In the genomic region with DNA sequence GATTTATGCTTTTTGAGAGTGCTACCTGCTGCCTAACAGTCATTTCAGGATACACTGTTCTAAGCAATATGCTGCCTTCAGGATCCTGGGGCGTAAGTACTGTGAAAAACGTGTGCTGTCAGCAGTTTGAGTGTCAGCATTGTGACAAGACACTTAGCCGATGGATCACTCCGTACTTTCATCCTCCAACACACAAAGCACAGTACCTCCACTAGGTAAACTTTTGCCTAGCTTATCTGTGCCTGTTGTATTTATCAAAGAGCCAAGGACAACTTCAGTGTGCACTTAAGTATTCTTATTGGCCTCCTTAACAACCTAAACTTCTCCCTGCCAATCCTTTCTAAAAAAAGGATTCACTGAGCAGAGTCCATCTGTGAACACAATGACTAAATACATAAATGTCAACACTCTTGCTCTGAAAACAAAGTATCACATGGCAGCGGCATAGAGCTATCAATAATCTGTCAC, we compare ENCODE assay signal across 11 cellular contexts.
"Had no signal": no experiment of that assay in that cellular context is flagged by ENCODE, and none has a peak within 500 bp of the region (broad histone marks: within the 10 kb centered on the region; RNA-seq: fewer than 3 reads in every experiment).

No MANE protein-coding gene starts in this region.

- H3K27me3 ChIP-seq: brain microvascular endothelial cell, tibial nerve had no signal

- H3K27me3 Mint-ChIP-seq: activated B cell treated with CpG ODN at 0.5 μM for 24 hours; activated CD4-positive, alpha-beta T cell treated with anti-CD3 and anti-CD28 coated beads, Interleukin-2, amount 10 ng/mL, durations not matched to agents 24 days and 14 days; activated naive CD8-positive, alpha-beta T cell had no signal

- H3K27ac ChIP-seq: brain microvascular endothelial cell, skin epidermis, tibial nerve had no signal

- ATAC-seq: SK-N-SH treated with all-trans-retinoic acid at 6 μM for 48 hours had no signal

- DNase-seq: activated B cell treated with CpG ODN at 0.5 μM for 24 hours; activated CD4-positive, alpha-beta T cell treated with anti-CD3 and anti-CD28 coated beads, Interleukin-2, amount 10 ng/mL, durations not matched to agents 24 days and 14 days; activated effector memory CD4-positive, alpha-beta T cell treated with Interleukin-2 at 50 U/mL for 16 hours; brain microvascular endothelial cell; cerebellar nuclear complex; dermis blood vessel endothelial cell; mesendoderm had no signal

- H3K4me1 ChIP-seq: tibial nerve had no signal

- H3K27ac Mint-ChIP-seq: activated B cell treated with CpG ODN at 0.5 μM for 24 hours; activated CD4-positive, alpha-beta T cell treated with anti-CD3 and anti-CD28 coated beads, Interleukin-2, amount 10 ng/mL, durations not matched to agents 24 days and 14 days had no signal

- H3K4me3 Mint-ChIP-seq: activated B cell treated with CpG ODN at 0.5 μM for 24 hours; activated CD4-positive, alpha-beta T cell treated with anti-CD3 and anti-CD28 coated beads, Interleukin-2, amount 10 ng/mL, durations not matched to agents 24 days and 14 days; activated naive CD8-positive, alpha-beta T cell had no signal

- H3K4me3 ChIP-seq: skin epidermis, tibial nerve had no signal

- H3K9me3 ChIP-seq: tibial nerve had no signal
